ENCODE assay signal across 1 cellular context in the genomic region with DNA sequence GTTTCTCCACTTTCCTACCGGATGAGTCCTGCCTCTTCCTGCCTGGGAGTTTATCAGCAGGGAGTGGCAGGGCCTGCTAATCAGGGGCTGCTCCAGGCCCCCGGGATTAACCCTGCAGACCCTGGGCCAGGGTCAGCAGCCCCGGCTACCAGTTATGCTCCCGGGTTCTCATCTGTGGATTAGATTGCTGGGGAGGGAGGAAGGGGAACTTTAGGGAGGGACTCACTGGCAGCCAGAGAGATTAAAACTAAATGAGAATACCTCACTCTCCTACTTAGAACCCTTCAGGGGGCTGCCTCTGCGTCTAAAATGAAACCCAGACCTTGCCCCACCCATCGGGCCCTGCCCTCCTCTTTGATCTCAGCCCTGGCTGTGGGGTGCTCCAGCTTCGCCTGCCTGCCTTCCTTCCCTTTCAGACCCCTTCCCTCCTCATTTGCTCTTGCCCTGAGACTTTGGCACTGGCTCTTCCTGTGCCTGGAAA.
TF ChIP-seq lines count a peak whose summit lies in the region.

No MANE protein-coding gene starts in this region.

TF ChIP-seq in GM23338, 12 proteins besides CTCF, POLR2A, EP300 and RAD21 (continued from another document):
- TF ChIP-seq, protein P1, sequence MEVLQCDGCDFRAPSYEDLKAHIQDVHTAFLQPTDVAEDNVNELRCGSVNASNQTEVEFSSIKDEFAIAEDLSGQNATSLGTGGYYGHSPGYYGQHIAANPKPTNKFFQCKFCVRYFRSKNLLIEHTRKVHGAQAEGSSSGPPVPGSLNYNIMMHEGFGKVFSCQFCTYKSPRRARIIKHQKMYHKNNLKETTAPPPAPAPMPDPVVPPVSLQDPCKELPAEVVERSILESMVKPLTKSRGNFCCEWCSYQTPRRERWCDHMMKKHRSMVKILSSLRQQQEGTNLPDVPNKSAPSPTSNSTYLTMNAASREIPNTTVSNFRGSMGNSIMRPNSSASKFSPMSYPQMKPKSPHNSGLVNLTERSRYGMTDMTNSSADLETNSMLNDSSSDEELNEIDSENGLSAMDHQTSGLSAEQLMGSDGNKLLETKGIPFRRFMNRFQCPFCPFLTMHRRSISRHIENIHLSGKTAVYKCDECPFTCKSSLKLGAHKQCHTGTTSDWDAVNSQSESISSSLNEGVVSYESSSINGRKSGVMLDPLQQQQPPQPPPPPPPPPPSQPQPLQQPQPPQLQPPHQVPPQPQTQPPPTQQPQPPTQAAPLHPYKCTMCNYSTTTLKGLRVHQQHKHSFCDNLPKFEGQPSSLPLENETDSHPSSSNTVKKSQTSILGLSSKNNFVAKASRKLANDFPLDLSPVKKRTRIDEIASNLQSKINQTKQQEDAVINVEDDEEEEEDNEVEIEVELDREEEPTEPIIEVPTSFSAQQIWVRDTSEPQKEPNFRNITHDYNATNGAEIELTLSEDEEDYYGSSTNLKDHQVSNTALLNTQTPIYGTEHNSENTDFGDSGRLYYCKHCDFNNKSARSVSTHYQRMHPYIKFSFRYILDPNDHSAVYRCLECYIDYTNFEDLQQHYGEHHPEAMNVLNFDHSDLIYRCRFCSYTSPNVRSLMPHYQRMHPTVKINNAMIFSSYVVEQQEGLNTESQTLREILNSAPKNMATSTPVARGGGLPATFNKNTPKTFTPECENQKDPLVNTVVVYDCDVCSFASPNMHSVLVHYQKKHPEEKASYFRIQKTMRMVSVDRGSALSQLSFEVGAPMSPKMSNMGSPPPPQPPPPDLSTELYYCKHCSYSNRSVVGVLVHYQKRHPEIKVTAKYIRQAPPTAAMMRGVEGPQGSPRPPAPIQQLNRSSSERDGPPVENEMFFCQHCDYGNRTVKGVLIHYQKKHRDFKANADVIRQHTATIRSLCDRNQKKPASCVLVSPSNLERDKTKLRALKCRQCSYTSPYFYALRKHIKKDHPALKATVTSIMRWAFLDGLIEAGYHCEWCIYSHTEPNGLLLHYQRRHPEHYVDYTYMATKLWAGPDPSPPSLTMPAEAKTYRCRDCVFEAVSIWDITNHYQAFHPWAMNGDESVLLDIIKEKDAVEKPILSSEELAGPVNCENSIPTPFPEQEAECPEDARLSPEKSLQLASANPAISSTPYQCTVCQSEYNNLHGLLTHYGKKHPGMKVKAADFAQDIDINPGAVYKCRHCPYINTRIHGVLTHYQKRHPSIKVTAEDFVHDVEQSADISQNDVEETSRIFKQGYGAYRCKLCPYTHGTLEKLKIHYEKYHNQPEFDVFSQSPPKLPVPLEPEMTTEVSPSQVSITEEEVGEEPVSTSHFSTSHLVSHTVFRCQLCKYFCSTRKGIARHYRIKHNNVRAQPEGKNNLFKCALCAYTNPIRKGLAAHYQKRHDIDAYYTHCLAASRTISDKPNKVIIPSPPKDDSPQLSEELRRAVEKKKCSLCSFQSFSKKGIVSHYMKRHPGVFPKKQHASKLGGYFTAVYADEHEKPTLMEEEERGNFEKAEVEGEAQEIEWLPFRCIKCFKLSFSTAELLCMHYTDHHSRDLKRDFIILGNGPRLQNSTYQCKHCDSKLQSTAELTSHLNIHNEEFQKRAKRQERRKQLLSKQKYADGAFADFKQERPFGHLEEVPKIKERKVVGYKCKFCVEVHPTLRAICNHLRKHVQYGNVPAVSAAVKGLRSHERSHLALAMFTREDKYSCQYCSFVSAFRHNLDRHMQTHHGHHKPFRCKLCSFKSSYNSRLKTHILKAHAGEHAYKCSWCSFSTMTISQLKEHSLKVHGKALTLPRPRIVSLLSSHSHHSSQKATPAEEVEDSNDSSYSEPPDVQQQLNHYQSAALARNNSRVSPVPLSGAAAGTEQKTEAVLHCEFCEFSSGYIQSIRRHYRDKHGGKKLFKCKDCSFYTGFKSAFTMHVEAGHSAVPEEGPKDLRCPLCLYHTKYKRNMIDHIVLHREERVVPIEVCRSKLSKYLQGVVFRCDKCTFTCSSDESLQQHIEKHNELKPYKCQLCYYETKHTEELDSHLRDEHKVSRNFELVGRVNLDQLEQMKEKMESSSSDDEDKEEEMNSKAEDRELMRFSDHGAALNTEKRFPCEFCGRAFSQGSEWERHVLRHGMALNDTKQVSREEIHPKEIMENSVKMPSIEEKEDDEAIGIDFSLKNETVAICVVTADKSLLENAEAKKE (CRISPR knock-in tag; IDR thresholded peaks at IDR 0.05): no peak
